1 cellular context compared by ENCODE assay signal in genomic region chr6:64301307-64302236, GRCh38.
TF ChIP-seq lines count a peak whose summit lies in the region.

No MANE protein-coding gene starts in this region.

TF ChIP-seq in HepG2, 621 proteins besides CTCF, POLR2A, EP300 and RAD21 (continued from another document and continues in another):
- TF ChIP-seq PRDM4 (CRISPR knock-in tag; IDR thresholded peaks at IDR 0.05; ENCODE audit: borderline replicate concordance) (no peak), ATF2 (CRISPR knock-in tag; IDR thresholded peaks at IDR 0.05) (peak; percentile 58; the same call in 1 of the 2 replicates), CBFB (CRISPR knock-in tag; IDR thresholded peaks at IDR 0.05) (peak; percentile 67; the same call in 1 of the 2 replicates), ZNF644 (CRISPR knock-in tag; IDR thresholded peaks at IDR 0.05; ENCODE audit: low read depth) (peak; percentile 70), NFE2L1 (CRISPR knock-in tag; IDR thresholded peaks at IDR 0.05; ENCODE audit: borderline replicate concordance) (no peak), ZNF136 (CRISPR knock-in tag; IDR thresholded peaks at IDR 0.05; ENCODE audit: low read depth) (no peak), ZNF781 (CRISPR knock-in tag; IDR thresholded peaks at IDR 0.05; ENCODE audit: borderline replicate concordance, not compliant biosample characterization) (no peak), ZNF331 (CRISPR knock-in tag; IDR thresholded peaks at IDR 0.05) (peak; percentile 40; the same call in 1 of the 2 replicates), KDM1A (CRISPR knock-in tag; IDR thresholded peaks at IDR 0.05) (no peak), ZNF703 (CRISPR knock-in tag; IDR thresholded peaks at IDR 0.05; ENCODE audit: borderline replicate concordance) (peak; percentile 70; the same call in 1 of the 2 replicates), HHEX (CRISPR knock-in tag; IDR thresholded peaks at IDR 0.05) (peak; percentile 97), GFI1 (CRISPR knock-in tag; IDR thresholded peaks at IDR 0.05; ENCODE audit: borderline replicate concordance) (peak; percentile 94), RXRB (CRISPR knock-in tag; IDR thresholded peaks at IDR 0.05; ENCODE audit: borderline replicate concordance) (peak; percentile 81), POGZ (CRISPR knock-in tag; IDR thresholded peaks at IDR 0.05) (peak; percentile 85), HOXA3 (CRISPR knock-in tag; IDR thresholded peaks at IDR 0.05) (peak; percentile 34; the same call in 1 of the 2 replicates), THRA (CRISPR knock-in tag; IDR thresholded peaks at IDR 0.05; ENCODE audit: borderline replicate concordance) (peak; percentile 32; the same call in 1 of the 2 replicates), ZBTB40 (IDR thresholded peaks at IDR 0.05) (no peak), ZBTB40 (CRISPR knock-in tag; IDR thresholded peaks at IDR 0.05) (no peak), ZNF749 (CRISPR knock-in tag; IDR thresholded peaks at IDR 0.05; ENCODE audit: borderline replicate concordance) (no peak; the same call in 1 of the 2 replicates), ZBTB25 (CRISPR knock-in tag; IDR thresholded peaks at IDR 0.05) (peak; percentile 67; the same call in 1 of the 2 replicates), ETV5 (CRISPR knock-in tag; IDR thresholded peaks at IDR 0.05; ENCODE audit: borderline replicate concordance) (peak; percentile 88), MYPOP (CRISPR knock-in tag; IDR thresholded peaks at IDR 0.05) (no peak; the same call in 1 of the 2 replicates), MBNL3 (CRISPR knock-in tag; conservative IDR thresholded peaks at IDR 0.05) (no peak), ZBTB38 (CRISPR knock-in tag; IDR thresholded peaks at IDR 0.05) (no peak), NFYC (CRISPR knock-in tag; IDR thresholded peaks at IDR 0.05) (0 out of 2 replicates have a peak, but pooled peaks have one; percentile 13), ZMYM2 (CRISPR knock-in tag; IDR thresholded peaks at IDR 0.05) (no peak), ZNF503 (CRISPR knock-in tag; IDR thresholded peaks at IDR 0.05) (peak; percentile 96), ZNF710 (CRISPR knock-in tag; IDR thresholded peaks at IDR 0.05; ENCODE audit: borderline replicate concordance) (peak; percentile 77), ZNF263 (CRISPR knock-in tag; IDR thresholded peaks at IDR 0.05) (no peak), PITX1 (CRISPR knock-in tag; IDR thresholded peaks at IDR 0.05) (peak; percentile 81), CREB3 (CRISPR knock-in tag; IDR thresholded peaks at IDR 0.05) (no peak), SP5 (CRISPR knock-in tag; IDR thresholded peaks at IDR 0.05; ENCODE audit: borderline replicate concordance, low read depth) (peak; percentile 79), ZNF670 (CRISPR knock-in tag; IDR thresholded peaks at IDR 0.05; ENCODE audit: borderline replicate concordance) (peak; percentile 62; the same call in 1 of the 2 replicates), KDM6A (CRISPR knock-in tag; IDR thresholded peaks at IDR 0.05; ENCODE audit: low read depth) (peak; percentile 66; the same call in 1 of the 2 replicates), KLF16 (CRISPR knock-in tag; IDR thresholded peaks at IDR 0.05) (peak in 1 of 2 experiments; percentile 81; a peak in 2 of 4 replicates), ZNF598 (CRISPR knock-in tag; IDR thresholded peaks at IDR 0.05; ENCODE audit: borderline replicate concordance) (no peak)
